1 cellular context compared by ENCODE assay signal in genomic region chr17:17832040-17832363, GRCh38.
A peak's percentile ranks its signal among the peaks of the same experiment; 100 is the strongest.
TF ChIP-seq lines count a peak whose summit lies in the region.

No MANE protein-coding gene starts in this region.

TF ChIP-seq in H1, 55 proteins besides CTCF, POLR2A, EP300 and RAD21:
- TF ChIP-seq SP2 (IDR thresholded peaks at IDR 0.05; ENCODE audit: low read length), result no peak
- TF ChIP-seq KDM1A (IDR thresholded peaks at IDR 0.05; ENCODE audit: borderline replicate concordance, low read length), result peak; percentile 81; the same call in 1 of the 2 replicates
- TF ChIP-seq CREB1 (IDR thresholded peaks at IDR 0.05), result no peak
